Comparison of ENCODE assay signal across 10 cellular contexts in the genomic region with DNA sequence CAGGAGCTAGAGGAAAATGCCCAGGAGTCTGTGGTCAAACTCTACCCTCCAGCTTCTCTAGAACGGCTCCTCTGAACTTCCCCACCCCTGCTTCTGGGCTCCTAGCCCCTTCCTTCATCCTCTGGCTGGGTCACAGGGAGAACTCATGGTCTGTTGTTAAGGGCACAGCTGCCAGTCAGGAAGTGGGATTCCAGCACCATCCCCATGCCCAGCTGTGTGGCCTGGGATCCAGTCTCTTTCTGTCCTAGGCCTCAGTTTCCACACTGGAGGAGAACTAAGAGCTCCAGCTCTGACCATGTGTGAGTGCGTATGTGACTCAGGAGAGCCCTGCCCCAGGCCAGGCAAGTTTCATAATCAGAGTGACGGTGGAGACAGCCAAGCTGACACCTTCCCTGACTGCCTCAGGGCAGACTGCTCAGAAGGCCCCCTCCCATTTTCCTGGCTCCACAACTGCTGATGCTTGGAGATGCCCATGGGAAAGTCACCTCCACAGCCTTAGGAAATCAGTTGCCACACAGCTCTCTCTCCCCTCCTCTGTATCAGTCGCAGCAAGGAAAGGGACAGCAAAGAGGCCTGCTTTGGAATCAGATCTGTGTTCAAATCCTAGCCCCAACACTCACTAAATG. TPM values are rescaled to one million over a fixed set of nuclear protein-coding genes. Genes with fewer than 3 reads are reported as not detected.
DNase-seq lines count a peak whose midpoint lies in the region; ATAC-seq and TF ChIP-seq lines count a peak whose summit lies in the region.
"Had no signal": no experiment of that assay in that cellular context is flagged by ENCODE, and none has a peak within 500 bp of the region (broad histone marks: within the 10 kb centered on the region; RNA-seq: fewer than 3 reads in every experiment).

No MANE protein-coding gene starts in this region.

- peaks cover 9% of the 10 kb centered on the region for H3K79me2 ChIP-seq in mammary epithelial cell (ENCODE audit: insufficient read depth, low read length)

- H3K79me1 ChIP-seq in mesenchymal stem cell (replicated peaks; ENCODE audit: low read length, poor library complexity, severe bottlenecking) = peaks cover 16% of the 10 kb centered on the region

- peak; percentile 75 for DNase-seq in AG20443 (ENCODE audit: low spot score)
- DNase-seq in mammary epithelial cell = peak; percentile 78
- peak; percentile 82 for DNase-seq in mesenchymal stem cell
- no peak for DNase-seq in activated CD4-positive, CD25-positive, alpha-beta regulatory T cell treated with anti-CD3 and anti-CD28 coated beads, Interleukin-2, amount 50 U/mL, for 72 hours
- DNase-seq in activated effector memory CD4-positive, alpha-beta T cell treated with Interleukin-2 at 50 U/mL for 16 hours = no peak
- no peak for DNase-seq in NCI-H1436 treated with DMSO at 0.1 percent for 48 hours (lab: John Stamatoyannopoulos, UW)
- DNase-seq: left cardiac atrium had no signal

- no peak overlapping the region for H3K23ac ChIP-seq in mesenchymal stem cell (ENCODE audit: low read length in 2 of 2)

- H3K4ac ChIP-seq in mesenchymal stem cell (ENCODE audit: low read depth in 1 of 2, low read length in 2 of 2) = no peak overlapping the region

- peak overlapping the region; percentile 27 for H3K27ac ChIP-seq in HUES6 (ENCODE audit: low read depth, low read length)
- no peak overlapping the region for H3K27ac ChIP-seq in mammary epithelial cell (ENCODE audit: insufficient read depth, low read depth, low read length)
- H3K27ac ChIP-seq in mesenchymal stem cell (ENCODE audit: low read length, poor library complexity, severe bottlenecking) = no peak overlapping the region
- H3K27ac ChIP-seq: HL-60 had no signal

- H3K4me2 ChIP-seq in mammary epithelial cell (ENCODE audit: insufficient read depth, low read depth, low read length) = peak overlapping the region; percentile 92
- no peak overlapping the region for H3K4me2 ChIP-seq in mesenchymal stem cell (ENCODE audit: low read length, poor library complexity, severe bottlenecking)

- H4K91ac ChIP-seq in mesenchymal stem cell (ENCODE audit: low read length) = no peak overlapping the region

- H3K4me3 ChIP-seq in HUES6 (ENCODE audit: low read depth, low read length) = peak overlapping the region; percentile 78
- H3K4me3 ChIP-seq in mammary epithelial cell (replicated peaks in 1 of 3; ENCODE audit: insufficient read depth in 1 of 3, low read depth in 2 of 3, low read length in 3 of 3) = no peak overlapping the region
- no peak overlapping the region for H3K4me3 ChIP-seq in mesenchymal stem cell (ENCODE audit: insufficient read depth in 1 of 2, low read depth in 1 of 2, low read length in 2 of 2)

- H3K27me3 ChIP-seq in HUES6 (ENCODE audit: control insufficient read depth, insufficient read depth, low read length) = no peaks in the 10 kb centered on the region
- no peaks in the 10 kb centered on the region for H3K27me3 ChIP-seq in mammary epithelial cell (ENCODE audit: insufficient read depth, low read length)
- no peaks in the 10 kb centered on the region for H3K27me3 ChIP-seq in mesenchymal stem cell (ENCODE audit: control insufficient read depth in 1 of 2, insufficient read depth in 1 of 2, low read length in 2 of 2)

- H2AFZ ChIP-seq in mammary epithelial cell (ENCODE audit: low read depth, low read length) = no peak overlapping the region
- no peak overlapping the region for H2AFZ ChIP-seq in mesenchymal stem cell (ENCODE audit: low read depth, low read length)

- in situ Hi-C loops in mammary epithelial cell (cut with MboI; ENCODE audit: low sequenced_read_pairs in 2 of 2) = loop anchor here in 1 of 2 donors (25.0 kb wide), 1 partner anchor 316 kb away; the partner anchor contains the start of gene VANGL2

- peaks cover 33% of the 10 kb centered on the region for H3K36me3 ChIP-seq in HUES6 (ENCODE audit: control insufficient read depth, insufficient read depth, low read length)
- H3K36me3 ChIP-seq in mammary epithelial cell (ENCODE audit: insufficient read depth, low read length) = no peaks in the 10 kb centered on the region
- H3K36me3 ChIP-seq in mesenchymal stem cell (ENCODE audit: control insufficient read depth in 1 of 2, insufficient read depth in 2 of 2, low read depth in 1 of 2, low read length in 2 of 2) = peaks cover 13 to 36% of the 10 kb centered on the region in 2 experiments

- no peak for ATAC-seq in GM19455 (IDR thresholded peaks at IDR 0.05; ENCODE audit: unreplicated experiment)
- ATAC-seq: left cardiac atrium had no signal

- H4K8ac ChIP-seq in mesenchymal stem cell (ENCODE audit: low read length) = no peak overlapping the region

- WGBS in mammary epithelial cell (ENCODE audit: low coverage, missing lambda C conversion rate) = 31% methylated on average over 4 of the region's 4 CpGs
- WGBS in mesenchymal stem cell = 84% methylated on average over 4 of the region's 4 CpGs

- peak overlapping the region; percentile 55 for H3K9ac ChIP-seq in HUES6 (ENCODE audit: low read length)
- no peak overlapping the region for H3K9ac ChIP-seq in mammary epithelial cell (ENCODE audit: insufficient read depth, low read length)
- H3K9ac ChIP-seq in mesenchymal stem cell (ENCODE audit: low read length) = peak overlapping the region; percentile 60

- H3K18ac ChIP-seq in mesenchymal stem cell (ENCODE audit: low read depth in 1 of 2, low read length in 2 of 2) = no peak overlapping the region

- H2BK5ac ChIP-seq in mesenchymal stem cell (ENCODE audit: low read depth, low read length, poor library complexity, severe bottlenecking) = no peak overlapping the region

- H2BK12ac ChIP-seq in mesenchymal stem cell (ENCODE audit: low read length in 2 of 2) = no peak overlapping the region

- no peak overlapping the region for H2BK120ac ChIP-seq in mesenchymal stem cell (ENCODE audit: low read depth, low read length)

- BruUV-seq in mammary epithelial cell (replicated peaks; lab: Mats Ljungman, UMichigan) = no TSS peak

- dilution Hi-C loops in mammary epithelial cell (cut with HindIII; ENCODE audit: low sequenced_read_pairs) = no loop called here

- H3K9me3 ChIP-seq in HUES6 (ENCODE audit: control insufficient read depth, insufficient read depth, low read depth, low read length) (no peaks in the 10 kb centered on the region), mammary epithelial cell (replicated peaks; ENCODE audit: insufficient read depth, low read length) (no peaks in the 10 kb centered on the region), mesenchymal stem cell (ENCODE audit: control insufficient read depth, low read length) (no peaks in the 10 kb centered on the region)

- intact Hi-C loops in mammary epithelial cell (cut with micrococcal nuclease) = no loop called here

- H3K4me1 ChIP-seq in HUES6 (ENCODE audit: control insufficient read depth, insufficient read depth, low read length) = peaks cover 42% of the 10 kb centered on the region
- peaks cover 29% of the 10 kb centered on the region for H3K4me1 ChIP-seq in mammary epithelial cell (ENCODE audit: insufficient read depth, low read length)
- peaks cover 33% of the 10 kb centered on the region for H3K4me1 ChIP-seq in mesenchymal stem cell (ENCODE audit: control insufficient read depth, insufficient read depth, low read depth, low read length)

- CTCF ChIA-PET in mammary epithelial cell (lab: Charles Lee; ENCODE audit: low non-redundant PET) = no interaction called here

- H2BK15ac ChIP-seq in mesenchymal stem cell (ENCODE audit: low read depth, poor library complexity, severe bottlenecking) = no peak overlapping the region

- no peak for TF ChIP-seq CTCF in mammary epithelial cell (conservative IDR thresholded peaks at IDR 0.05 in 1 of 2, IDR thresholded peaks at IDR 0.05 in 1 of 2; ENCODE audit: extremely low read depth in 1 of 2, insufficient read depth in 1 of 2, low read depth in 1 of 2, low read length in 2 of 2)

- no peaks in the 10 kb centered on the region for H4K20me1 ChIP-seq in mammary epithelial cell (ENCODE audit: insufficient read depth, low read length)

- no peak overlapping the region for H2AK5ac ChIP-seq in mesenchymal stem cell (ENCODE audit: low read length, severe bottlenecking)

- no peak overlapping the region for H3K14ac ChIP-seq in mesenchymal stem cell (ENCODE audit: low read length in 2 of 2)

RNA-seq across cellular contexts. Expression of gene IGSF8, which starts 1.8 kb away (rescaled TPM):
- 10 to 100 TPM; 28.7 to 34.2 TPM for total RNA-seq in mammary epithelial cell
- 22.8 TPM for polyA plus RNA-seq in mammary epithelial cell
- 23.9 TPM for polyA minus RNA-seq in mammary epithelial cell
- polyA plus RNA-seq in mesenchymal stem cell (2013, experiment 1 of 2) = 10.7 TPM
- 10.8 TPM for polyA plus RNA-seq in mesenchymal stem cell (2013, experiment 2 of 2)

RNA-seq across cellular contexts. Expression of gene KCNJ9, which starts 15.3 kb away (rescaled TPM):
- not detected for total RNA-seq in mammary epithelial cell
- polyA plus RNA-seq in mammary epithelial cell = not detected
- polyA minus RNA-seq in mammary epithelial cell = not detected
- not detected for polyA plus RNA-seq in mesenchymal stem cell (2013, experiment 1 of 2)
- not detected for polyA plus RNA-seq in mesenchymal stem cell (2013, experiment 2 of 2)

RNA-seq across cellular contexts. Expression of gene ATP1A2, which starts 19.0 kb away (rescaled TPM):
- under 1 TPM in 1 of 2 donors, not detected in 1; under 0.01 TPM for total RNA-seq in mammary epithelial cell
- polyA plus RNA-seq in mammary epithelial cell = not detected
- polyA minus RNA-seq in mammary epithelial cell = not detected
- 0.07 TPM for polyA plus RNA-seq in mesenchymal stem cell (2013, experiment 1 of 2)
- 0.05 TPM for polyA plus RNA-seq in mesenchymal stem cell (2013, experiment 2 of 2)

RNA-seq across cellular contexts. Expression of gene KCNJ10, which starts 26.6 kb away (rescaled TPM):
- total RNA-seq in mammary epithelial cell = not detected
- polyA plus RNA-seq in mammary epithelial cell = not detected
- not detected for polyA minus RNA-seq in mammary epithelial cell
- not detected for polyA plus RNA-seq in mesenchymal stem cell (2013, experiment 1 of 2)
- polyA plus RNA-seq in mesenchymal stem cell (2013, experiment 2 of 2) = not detected

RNA-seq across cellular contexts. Expression of gene ATP1A4, which starts 54.8 kb away (rescaled TPM):
- under 1 TPM in 1 of 2 donors, not detected in 1; under 0.01 TPM for total RNA-seq in mammary epithelial cell
- not detected for polyA plus RNA-seq in mammary epithelial cell
- not detected for polyA minus RNA-seq in mammary epithelial cell
- not detected for polyA plus RNA-seq in mesenchymal stem cell (2013, experiment 1 of 2)
- polyA plus RNA-seq in mesenchymal stem cell (2013, experiment 2 of 2) = not detected

Comparison
In these comparisons a context has a peak if more than half of its experiments do, and no peak if none do; other contexts are left out.
1. DNase-seq: peak in AG20443 (single experiment), mammary epithelial cell (single experiment) and mesenchymal stem cell (single experiment); none in activated CD4-positive, CD25-positive, alpha-beta regulatory T cell treated with anti-CD3 and anti-CD28 coated beads, Interleukin-2, amount 50 U/mL, for 72 hours (single experiment), activated effector memory CD4-positive, alpha-beta T cell treated with Interleukin-2 at 50 U/mL for 16 hours (single experiment) and NCI-H1436 treated with DMSO at 0.1 percent for 48 hours (single experiment).